Comparison of ENCODE assay signal across 1 cellular context in the genomic region with DNA sequence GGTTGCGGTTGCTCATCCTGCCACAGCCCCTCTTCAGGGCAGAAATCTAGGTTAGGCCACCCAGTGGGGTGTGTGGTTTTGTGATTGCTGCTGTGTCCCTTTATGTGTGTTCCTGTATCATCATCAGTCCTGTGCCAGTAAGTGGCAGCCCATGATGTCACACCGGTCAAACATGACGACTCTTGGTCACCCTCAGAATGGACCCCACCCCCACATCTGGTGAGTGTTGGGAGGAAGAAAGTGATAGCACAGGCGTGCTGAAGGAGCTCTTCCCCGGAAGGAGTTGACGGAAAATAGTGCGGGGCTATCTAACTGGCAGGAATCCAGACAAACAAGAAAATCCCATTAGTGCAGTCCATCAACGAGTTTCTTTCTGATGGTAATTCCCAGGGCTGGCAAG.
TF ChIP-seq lines count a peak whose summit lies in the region.

No MANE protein-coding gene starts in this region.

TF ChIP-seq in GM23338, 12 proteins besides CTCF, POLR2A, EP300 and RAD21:
- TF ChIP-seq CREB1 (CRISPR knock-in tag; IDR thresholded peaks at IDR 0.05; ENCODE audit: low read depth): 0 out of 2 replicates have a peak, but pooled peaks have one; percentile 10
- TF ChIP-seq, protein P1, sequence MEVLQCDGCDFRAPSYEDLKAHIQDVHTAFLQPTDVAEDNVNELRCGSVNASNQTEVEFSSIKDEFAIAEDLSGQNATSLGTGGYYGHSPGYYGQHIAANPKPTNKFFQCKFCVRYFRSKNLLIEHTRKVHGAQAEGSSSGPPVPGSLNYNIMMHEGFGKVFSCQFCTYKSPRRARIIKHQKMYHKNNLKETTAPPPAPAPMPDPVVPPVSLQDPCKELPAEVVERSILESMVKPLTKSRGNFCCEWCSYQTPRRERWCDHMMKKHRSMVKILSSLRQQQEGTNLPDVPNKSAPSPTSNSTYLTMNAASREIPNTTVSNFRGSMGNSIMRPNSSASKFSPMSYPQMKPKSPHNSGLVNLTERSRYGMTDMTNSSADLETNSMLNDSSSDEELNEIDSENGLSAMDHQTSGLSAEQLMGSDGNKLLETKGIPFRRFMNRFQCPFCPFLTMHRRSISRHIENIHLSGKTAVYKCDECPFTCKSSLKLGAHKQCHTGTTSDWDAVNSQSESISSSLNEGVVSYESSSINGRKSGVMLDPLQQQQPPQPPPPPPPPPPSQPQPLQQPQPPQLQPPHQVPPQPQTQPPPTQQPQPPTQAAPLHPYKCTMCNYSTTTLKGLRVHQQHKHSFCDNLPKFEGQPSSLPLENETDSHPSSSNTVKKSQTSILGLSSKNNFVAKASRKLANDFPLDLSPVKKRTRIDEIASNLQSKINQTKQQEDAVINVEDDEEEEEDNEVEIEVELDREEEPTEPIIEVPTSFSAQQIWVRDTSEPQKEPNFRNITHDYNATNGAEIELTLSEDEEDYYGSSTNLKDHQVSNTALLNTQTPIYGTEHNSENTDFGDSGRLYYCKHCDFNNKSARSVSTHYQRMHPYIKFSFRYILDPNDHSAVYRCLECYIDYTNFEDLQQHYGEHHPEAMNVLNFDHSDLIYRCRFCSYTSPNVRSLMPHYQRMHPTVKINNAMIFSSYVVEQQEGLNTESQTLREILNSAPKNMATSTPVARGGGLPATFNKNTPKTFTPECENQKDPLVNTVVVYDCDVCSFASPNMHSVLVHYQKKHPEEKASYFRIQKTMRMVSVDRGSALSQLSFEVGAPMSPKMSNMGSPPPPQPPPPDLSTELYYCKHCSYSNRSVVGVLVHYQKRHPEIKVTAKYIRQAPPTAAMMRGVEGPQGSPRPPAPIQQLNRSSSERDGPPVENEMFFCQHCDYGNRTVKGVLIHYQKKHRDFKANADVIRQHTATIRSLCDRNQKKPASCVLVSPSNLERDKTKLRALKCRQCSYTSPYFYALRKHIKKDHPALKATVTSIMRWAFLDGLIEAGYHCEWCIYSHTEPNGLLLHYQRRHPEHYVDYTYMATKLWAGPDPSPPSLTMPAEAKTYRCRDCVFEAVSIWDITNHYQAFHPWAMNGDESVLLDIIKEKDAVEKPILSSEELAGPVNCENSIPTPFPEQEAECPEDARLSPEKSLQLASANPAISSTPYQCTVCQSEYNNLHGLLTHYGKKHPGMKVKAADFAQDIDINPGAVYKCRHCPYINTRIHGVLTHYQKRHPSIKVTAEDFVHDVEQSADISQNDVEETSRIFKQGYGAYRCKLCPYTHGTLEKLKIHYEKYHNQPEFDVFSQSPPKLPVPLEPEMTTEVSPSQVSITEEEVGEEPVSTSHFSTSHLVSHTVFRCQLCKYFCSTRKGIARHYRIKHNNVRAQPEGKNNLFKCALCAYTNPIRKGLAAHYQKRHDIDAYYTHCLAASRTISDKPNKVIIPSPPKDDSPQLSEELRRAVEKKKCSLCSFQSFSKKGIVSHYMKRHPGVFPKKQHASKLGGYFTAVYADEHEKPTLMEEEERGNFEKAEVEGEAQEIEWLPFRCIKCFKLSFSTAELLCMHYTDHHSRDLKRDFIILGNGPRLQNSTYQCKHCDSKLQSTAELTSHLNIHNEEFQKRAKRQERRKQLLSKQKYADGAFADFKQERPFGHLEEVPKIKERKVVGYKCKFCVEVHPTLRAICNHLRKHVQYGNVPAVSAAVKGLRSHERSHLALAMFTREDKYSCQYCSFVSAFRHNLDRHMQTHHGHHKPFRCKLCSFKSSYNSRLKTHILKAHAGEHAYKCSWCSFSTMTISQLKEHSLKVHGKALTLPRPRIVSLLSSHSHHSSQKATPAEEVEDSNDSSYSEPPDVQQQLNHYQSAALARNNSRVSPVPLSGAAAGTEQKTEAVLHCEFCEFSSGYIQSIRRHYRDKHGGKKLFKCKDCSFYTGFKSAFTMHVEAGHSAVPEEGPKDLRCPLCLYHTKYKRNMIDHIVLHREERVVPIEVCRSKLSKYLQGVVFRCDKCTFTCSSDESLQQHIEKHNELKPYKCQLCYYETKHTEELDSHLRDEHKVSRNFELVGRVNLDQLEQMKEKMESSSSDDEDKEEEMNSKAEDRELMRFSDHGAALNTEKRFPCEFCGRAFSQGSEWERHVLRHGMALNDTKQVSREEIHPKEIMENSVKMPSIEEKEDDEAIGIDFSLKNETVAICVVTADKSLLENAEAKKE (CRISPR knock-in tag; IDR thresholded peaks at IDR 0.05): no peak
